ENCODE assay signal across 28 cellular contexts in the genomic region with DNA sequence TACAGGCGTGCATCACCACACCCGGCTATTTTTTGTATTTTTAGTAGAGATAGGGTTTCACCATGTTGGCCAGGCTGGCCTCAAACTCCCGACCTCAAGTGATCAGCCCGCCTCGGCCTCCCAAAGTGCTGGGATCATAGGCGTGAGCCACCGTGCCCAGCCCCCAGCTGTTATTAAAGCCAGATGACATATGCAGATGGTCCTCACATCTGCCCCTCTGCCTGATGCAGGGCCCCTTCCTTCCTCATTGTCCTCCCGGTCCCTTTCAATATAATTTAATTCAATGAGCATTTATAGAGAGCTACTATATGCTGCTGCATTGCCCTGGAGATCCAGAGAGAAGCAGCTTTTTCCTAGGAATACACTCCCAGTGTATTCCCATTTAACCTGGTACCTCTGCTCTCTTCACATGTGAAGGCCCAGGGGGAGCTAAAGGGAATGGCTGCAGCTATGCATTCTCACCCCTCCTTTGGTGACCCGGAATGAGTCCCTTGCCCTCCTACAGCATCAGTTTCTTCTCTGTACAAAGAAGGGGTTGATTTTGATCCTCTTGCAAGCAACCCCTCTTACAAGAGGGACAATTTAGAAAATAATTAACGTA. TPM values are rescaled to one million over a fixed set of nuclear protein-coding genes. Genes with fewer than 3 reads are reported as not detected.
"Had no signal": no experiment of that assay in that cellular context is flagged by ENCODE, and none has a peak within 500 bp of the region (broad histone marks: within the 10 kb centered on the region; RNA-seq: fewer than 3 reads in every experiment).

No MANE protein-coding gene starts in this region.

- H3K36me3 Mint-ChIP-seq: activated naive CD4-positive, alpha-beta T cell treated with anti-CD3 and anti-CD28 coated beads, Interleukin-2, amount 50 U/mL, for 24 hours; naive thymus-derived CD4-positive, alpha-beta T cell had no signal

- H3K27me3 ChIP-seq: breast epithelium, ovary, right lobe of liver, testis, uterus had no signal

- H3K27ac ChIP-seq: breast epithelium, ovary, right lobe of liver, testis, uterus had no signal

- H3K9me3 Mint-ChIP-seq: activated CD4-positive, alpha-beta memory T cell treated with anti-CD3 and anti-CD28 coated beads, Interleukin-2, amount 10 ng/mL, durations not matched to agents 7 days and 5 days; activated CD4-positive, alpha-beta T cell treated with anti-CD3 and anti-CD28 coated beads, Interleukin-2, amount 10 ng/mL, durations not matched to agents 7 days and 5 days; activated naive CD4-positive, alpha-beta T cell treated with anti-CD3 and anti-CD28 coated beads, Interleukin-2, amount 50 U/mL, for 24 hours; activated naive CD8-positive, alpha-beta T cell treated with anti-CD3 and anti-CD28 coated beads, Interleukin-2, amount 50 U/mL, for 24 hours; activated T-cell treated with anti-CD3 and anti-CD28 coated beads, Interleukin-2, amount 50 U/mL, for 24 hours; activated T-helper 17 cell treated with anti-CD3 and anti-CD28 coated beads, Interleukin-2, amount 50 U/mL, for 72 hours; mesothelial cell of epicardium had no signal

- DNase-seq: activated CD4-positive, alpha-beta memory T cell treated with anti-CD3 and anti-CD28 coated beads, Interleukin-2, amount 10 ng/mL, durations not matched to agents 7 days and 5 days; activated CD4-positive, alpha-beta T cell treated with anti-CD3 and anti-CD28 coated beads for 1 hour; activated CD4-positive, alpha-beta T cell treated with anti-CD3 and anti-CD28 coated beads, Interleukin-2, amount 10 ng/mL, durations not matched to agents 7 days and 5 days; activated CD8-positive, alpha-beta memory T cell treated with anti-CD3 and anti-CD28 coated beads, Interleukin-2, amount 50 U/mL, for 48 hours; activated naive CD8-positive, alpha-beta T cell treated with anti-CD3 and anti-CD28 coated beads, Interleukin-2, amount 50 U/mL, for 24 hours; activated T-cell treated with anti-CD3 and anti-CD28 coated beads, Interleukin-2, amount 50 U/mL, for 24 hours; amygdala; central memory CD4-positive, alpha-beta T cell; foreskin fibroblast; head of caudate nucleus; hippocampal formation; naive thymus-derived CD4-positive, alpha-beta T cell; ovary; right lobe of liver; stimulated activated CD4-positive, alpha-beta T cell treated with anti-CD3 and anti-CD28 coated beads, Interleukin-2, amount 100 ng/mL, for 48 hours; stimulated activated naive CD8-positive, alpha-beta T cell treated with anti-CD3 and anti-CD28 coated beads, Interleukin-15, Interleukin-2, amounts not matched to agents 100 U/mL and 50 U/mL, for 24 hours; T1000; testis; trophoblast cell; uterus had no signal

- H3K27ac Mint-ChIP-seq: activated CD4-positive, alpha-beta memory T cell treated with anti-CD3 and anti-CD28 coated beads, Interleukin-2, amount 10 ng/mL, durations not matched to agents 7 days and 5 days; activated CD4-positive, alpha-beta T cell treated with anti-CD3 and anti-CD28 coated beads, Interleukin-2, amount 10 ng/mL, durations not matched to agents 7 days and 5 days; activated naive CD4-positive, alpha-beta T cell treated with anti-CD3 and anti-CD28 coated beads, Interleukin-2, amount 50 U/mL, for 24 hours; activated naive CD8-positive, alpha-beta T cell treated with anti-CD3 and anti-CD28 coated beads, Interleukin-2, amount 50 U/mL, for 24 hours; activated T-cell treated with anti-CD3 and anti-CD28 coated beads, Interleukin-2, amount 50 U/mL, for 24 hours; activated T-helper 17 cell treated with anti-CD3 and anti-CD28 coated beads, Interleukin-2, amount 50 U/mL, for 72 hours; mesothelial cell of epicardium; naive thymus-derived CD4-positive, alpha-beta T cell; progenitor cell of endocrine pancreas had no signal

- H3K27me3 Mint-ChIP-seq: activated CD4-positive, alpha-beta memory T cell treated with anti-CD3 and anti-CD28 coated beads, Interleukin-2, amount 10 ng/mL, durations not matched to agents 7 days and 5 days; activated CD4-positive, alpha-beta T cell treated with anti-CD3 and anti-CD28 coated beads, Interleukin-2, amount 10 ng/mL, durations not matched to agents 7 days and 5 days; activated naive CD4-positive, alpha-beta T cell treated with anti-CD3 and anti-CD28 coated beads, Interleukin-2, amount 50 U/mL, for 24 hours; activated naive CD8-positive, alpha-beta T cell treated with anti-CD3 and anti-CD28 coated beads, Interleukin-2, amount 50 U/mL, for 24 hours; activated T-cell treated with anti-CD3 and anti-CD28 coated beads, Interleukin-2, amount 50 U/mL, for 24 hours; activated T-helper 17 cell treated with anti-CD3 and anti-CD28 coated beads, Interleukin-2, amount 50 U/mL, for 72 hours; naive thymus-derived CD4-positive, alpha-beta T cell had no signal

- H3K4me1 ChIP-seq: breast epithelium, right lobe of liver, testis, uterus had no signal

- H3K4me3 Mint-ChIP-seq: activated CD4-positive, alpha-beta memory T cell treated with anti-CD3 and anti-CD28 coated beads, Interleukin-2, amount 10 ng/mL, durations not matched to agents 7 days and 5 days; activated CD4-positive, alpha-beta T cell treated with anti-CD3 and anti-CD28 coated beads, Interleukin-2, amount 10 ng/mL, durations not matched to agents 7 days and 5 days; activated naive CD4-positive, alpha-beta T cell treated with anti-CD3 and anti-CD28 coated beads, Interleukin-2, amount 50 U/mL, for 24 hours; activated naive CD8-positive, alpha-beta T cell treated with anti-CD3 and anti-CD28 coated beads, Interleukin-2, amount 50 U/mL, for 24 hours; activated T-cell treated with anti-CD3 and anti-CD28 coated beads, Interleukin-2, amount 50 U/mL, for 24 hours; activated T-helper 17 cell treated with anti-CD3 and anti-CD28 coated beads, Interleukin-2, amount 50 U/mL, for 72 hours; mesothelial cell of epicardium; naive thymus-derived CD4-positive, alpha-beta T cell had no signal

- H3K4me3 ChIP-seq: breast epithelium, ovary, right lobe of liver, testis, uterus had no signal

- H3K36me3 ChIP-seq: breast epithelium, ovary, right lobe of liver, uterus had no signal

- ATAC-seq: activated naive CD8-positive, alpha-beta T cell treated with anti-CD3 and anti-CD28 coated beads, Interleukin-2, amount 50 U/mL, for 24 hours; activated T-helper 17 cell treated with anti-CD3 and anti-CD28 coated beads, Interleukin-2, amount 50 U/mL, for 72 hours; esophagus mucosa; naive thymus-derived CD4-positive, alpha-beta T cell; right lobe of liver; stimulated activated naive CD8-positive, alpha-beta T cell treated with anti-CD3 and anti-CD28 coated beads, Interleukin-15, Interleukin-2, amounts not matched to agents 100 U/mL and 50 U/mL, for 24 hours had no signal

- H3K9me3 ChIP-seq: breast epithelium, ovary, right lobe of liver, testis, uterus had no signal

- H3K4me1 Mint-ChIP-seq: activated CD4-positive, alpha-beta memory T cell treated with anti-CD3 and anti-CD28 coated beads, Interleukin-2, amount 10 ng/mL, durations not matched to agents 7 days and 5 days; activated CD4-positive, alpha-beta T cell treated with anti-CD3 and anti-CD28 coated beads, Interleukin-2, amount 10 ng/mL, durations not matched to agents 7 days and 5 days; activated naive CD4-positive, alpha-beta T cell treated with anti-CD3 and anti-CD28 coated beads, Interleukin-2, amount 50 U/mL, for 24 hours; activated naive CD8-positive, alpha-beta T cell treated with anti-CD3 and anti-CD28 coated beads, Interleukin-2, amount 50 U/mL, for 24 hours; activated T-helper 17 cell treated with anti-CD3 and anti-CD28 coated beads, Interleukin-2, amount 50 U/mL, for 72 hours; naive thymus-derived CD4-positive, alpha-beta T cell had no signal

RNA-seq across cellular contexts. Expression of a gene that starts 55.6 kb away (rescaled TPM):
- total RNA-seq: activated CD4-positive, alpha-beta memory T cell treated with anti-CD3 and anti-CD28 coated beads, Interleukin-2, amount 10 ng/mL, durations not matched to agents 7 days and 5 days; activated CD4-positive, alpha-beta T cell treated with anti-CD3 and anti-CD28 coated beads, Interleukin-2, amount 10 ng/mL, durations not matched to agents 7 days and 5 days; activated T-helper 17 cell treated with anti-CD3 and anti-CD28 coated beads, Interleukin-2, amount 50 U/mL, for 72 hours; esophagus mucosa; skeletal muscle tissue had no signal
- polyA plus RNA-seq: naive thymus-derived CD4-positive, alpha-beta T cell; neural cell had no signal
